Comparison of ENCODE assay signal across 1 cellular context in genomic region chr6:166169549-166170421, GRCh38.
TF ChIP-seq lines count a peak whose summit lies in the region.

No MANE protein-coding gene starts in this region.

TF ChIP-seq in GM23338, 12 proteins besides CTCF, POLR2A, EP300 and RAD21 (continued from another document):
- TF ChIP-seq EZH2 (IDR thresholded peaks at IDR 0.05; ENCODE audit: low read depth, unreplicated experiment) (peak; percentile 93), CREB1 (CRISPR knock-in tag; IDR thresholded peaks at IDR 0.05; ENCODE audit: low read depth) (no peak), ETS1 (IDR thresholded peaks at IDR 0.05) (no peak)
